14 cellular contexts compared by ENCODE assay signal in genomic region chr2:238875161-238875530, GRCh38. TPM values are rescaled to one million over a fixed set of nuclear protein-coding genes. Genes with fewer than 3 reads are reported as not detected.
A peak's percentile ranks its signal among the peaks of the same experiment; 100 is the strongest.
DNase-seq lines count a peak whose midpoint lies in the region; ATAC-seq and TF ChIP-seq lines count a peak whose summit lies in the region.
"Had no signal": no experiment of that assay in that cellular context is flagged by ENCODE, and none has a peak within 500 bp of the region (broad histone marks: within the 10 kb centered on the region; RNA-seq: fewer than 3 reads in every experiment).

No MANE protein-coding gene starts in this region.

- TF ChIP-seq RAD21 in Ishikawa (IDR thresholded peaks at IDR 0.05; ENCODE audit: low read depth): peak; percentile 33

- 60 to 72% methylated on average over 1 to 3 of the region's 3 CpGs for WGBS in transverse colon (ENCODE audit: low coverage in 1 of 2), 2 donors

- H3K27me3 ChIP-seq in brain microvascular endothelial cell (replicated peaks): no peaks in the 10 kb centered on the region
- no peaks in the 10 kb centered on the region for H3K27me3 ChIP-seq in transverse colon

- ATAC-seq in HG02938 (IDR thresholded peaks at IDR 0.05; ENCODE audit: unreplicated experiment) (no peak), HG02852 (IDR thresholded peaks at IDR 0.05; ENCODE audit: unreplicated experiment) (no peak)
- no peak for ATAC-seq in stimulated activated naive CD8-positive, alpha-beta T cell treated with anti-CD3 and anti-CD28 coated beads, Interleukin-15, Interleukin-2, amounts not matched to agents 100 U/mL and 50 U/mL, for 24 hours

- no peak for TF ChIP-seq POLR2A in transverse colon (IDR thresholded peaks at IDR 0.05)

- no peak overlapping the region for H3K4me3 ChIP-seq in brain microvascular endothelial cell (ENCODE audit: low read depth, low read length)
- H3K4me3 ChIP-seq in transverse colon: no peak overlapping the region
- H3K4me3 ChIP-seq: SJCRH30 had no signal

- H3K27ac ChIP-seq in brain microvascular endothelial cell: no peak overlapping the region
- peak overlapping the region in 2 of 4 donors; percentile 20 to 71 for H3K27ac ChIP-seq in transverse colon
- H3K27ac ChIP-seq: SJCRH30 had no signal

- DNase-seq in brain microvascular endothelial cell (no peak), iris pigment epithelial cell (ENCODE audit: low read depth) (peak; percentile 54), transverse colon (peak; percentile 32)
- no peak for DNase-seq in stimulated activated naive CD8-positive, alpha-beta T cell treated with anti-CD3 and anti-CD28 coated beads, Interleukin-15, Interleukin-2, amounts not matched to agents 100 U/mL and 50 U/mL, for 24 hours
- DNase-seq: activated T-cell treated with anti-CD3 and anti-CD28 coated beads for 4 hours; anterior cingulate cortex; midbrain; NCI-H82; SJCRH30; stimulated activated CD4-positive, alpha-beta T cell treated with anti-CD3 and anti-CD28 coated beads, Interleukin-4, amount 100 ng/mL, for 24 hours; stimulated activated naive CD4-positive, alpha-beta T cell treated with Interleukin-2 at 50 U/mL for 16 hours had no signal

- in situ Hi-C loops in brain microvascular endothelial cell (cut with HindIII; ENCODE audit: low pct_ligation_motif_present, low sequenced_read_pairs) (no loop called here), transverse colon (cut with MboI; ENCODE audit: low pct_ligation_motif_present in 1 of 4, low pct_unique_long_range_greater_than_20kb in 1 of 4, low sequenced_read_pairs in 3 of 4) (no loop called here)

- intact Hi-C loops in transverse colon (cut with DNase I; ENCODE audit: low total_unique reads): no loop called here

- no peak for TF ChIP-seq EP300 in Ishikawa (IDR thresholded peaks at IDR 0.05; ENCODE audit: borderline replicate concordance)
- no peak for TF ChIP-seq EP300 in transverse colon (IDR thresholded peaks at IDR 0.05; ENCODE audit: low read depth)

- TF ChIP-seq CTCF in brain microvascular endothelial cell (IDR thresholded peaks at IDR 0.05; ENCODE audit: low read depth, low read length, missing control alignments) (peak; percentile 58), transverse colon (IDR thresholded peaks at IDR 0.05) (peak in 1 of 5 experiments; percentile 8)

- H3K4me1 ChIP-seq in transverse colon: peaks cover 0 to 4% (median 2%) of the 10 kb centered on the region in 4 donors
- H3K4me1 ChIP-seq: SJCRH30 had no signal

- no peaks in the 10 kb centered on the region for H3K9me3 ChIP-seq in transverse colon
- H3K9me3 ChIP-seq: SJCRH30 had no signal

- H3K36me3 ChIP-seq in brain microvascular endothelial cell (replicated peaks) (no peaks in the 10 kb centered on the region), transverse colon (no peaks in the 10 kb centered on the region)
- H3K36me3 ChIP-seq: SJCRH30 had no signal

TF ChIP-seq in Ishikawa, 13 proteins besides CTCF, POLR2A, EP300 and RAD21:
- no peak for TF ChIP-seq USF1 (IDR thresholded peaks at IDR 0.05)
- no peak for TF ChIP-seq TAF1 (IDR thresholded peaks at IDR 0.05; ENCODE audit: low read depth)
- TF ChIP-seq FOXM1 (IDR thresholded peaks at IDR 0.05; ENCODE audit: borderline replicate concordance, low read depth): no peak
- no peak for TF ChIP-seq CEBPB (IDR thresholded peaks at IDR 0.05)
- no peak for TF ChIP-seq MAX (IDR thresholded peaks at IDR 0.05)
- no peak for TF ChIP-seq NFIC (IDR thresholded peaks at IDR 0.05)
- TF ChIP-seq YY1 (IDR thresholded peaks at IDR 0.05; ENCODE audit: low read depth): no peak
- no peak for TF ChIP-seq TEAD4 (IDR thresholded peaks at IDR 0.05)
- no peak for TF ChIP-seq TCF12 (IDR thresholded peaks at IDR 0.05; ENCODE audit: low read depth)
- no peak for TF ChIP-seq EGR1 (IDR thresholded peaks at IDR 0.05)
- no peak for TF ChIP-seq ZBTB7A (IDR thresholded peaks at IDR 0.05; ENCODE audit: low read depth)
- no peak for TF ChIP-seq CREB1 (IDR thresholded peaks at IDR 0.05; ENCODE audit: low read depth)
- no peak for TF ChIP-seq REST (IDR thresholded peaks at IDR 0.05; ENCODE audit: low read depth)

RNA-seq across cellular contexts. Expression of gene TWIST2, which starts 27.3 kb away (rescaled TPM):
- total RNA-seq in transverse colon: 10 to 100 TPM in 3 of 4 donors, 1 to 10 TPM in 1; 6.7 to 59.1 (median 16.8) TPM
- total RNA-seq: SJCRH30 had no signal

Comparison
In these comparisons a context has a peak if more than half of its experiments do, and no peak if none do; other contexts are left out.
1. DNase-seq: peak in iris pigment epithelial cell (single experiment) and transverse colon (single experiment); none in brain microvascular endothelial cell (single experiment) and stimulated activated naive CD8-positive, alpha-beta T cell treated with anti-CD3 and anti-CD28 coated beads, Interleukin-15, Interleukin-2, amounts not matched to agents 100 U/mL and 50 U/mL, for 24 hours (single experiment).